In the genomic region with DNA sequence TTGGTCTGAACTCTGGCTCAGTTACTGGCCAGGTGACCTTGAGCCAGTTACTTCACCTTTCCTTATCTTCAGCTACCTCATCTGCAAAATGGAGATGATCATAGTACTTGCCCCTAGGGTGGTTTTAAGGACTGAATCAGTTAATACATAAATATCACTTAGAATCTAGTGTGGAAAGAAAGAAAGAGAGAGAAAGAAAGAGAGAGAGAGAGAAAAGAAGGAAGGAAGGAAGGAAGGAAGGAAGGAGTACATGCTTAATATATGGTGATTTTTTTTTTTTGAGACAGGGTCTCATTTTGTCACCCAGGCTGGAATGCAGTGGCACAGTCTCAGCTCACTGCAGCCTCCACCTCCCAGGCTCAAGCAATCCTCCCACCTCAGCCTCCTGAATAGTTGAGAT, we compare ENCODE assay signal across 3 cellular contexts. TPM values are rescaled to one million over a fixed set of nuclear protein-coding genes. Genes with fewer than 3 reads are reported as not detected.
"Had no signal": no experiment of that assay in that cellular context is flagged by ENCODE, and none has a peak within 500 bp of the region (broad histone marks: within the 10 kb centered on the region; RNA-seq: fewer than 3 reads in every experiment).

No MANE protein-coding gene starts in this region.

RNA-seq across cellular contexts. Expression of gene HHIPL1, which starts 16.3 kb away (rescaled TPM):
- total RNA-seq: HT-29, MCF 10A had no signal

RNA-seq across cellular contexts. Expression of gene CYP46A1, which starts 22.9 kb away (rescaled TPM):
- total RNA-seq: HT-29; T-helper 1 cell treated with Interleukin-12 subunit alpha and Interleukin-12 subunit beta and Interleukin-4 antibody, amounts not matched to agents 30 ng/mL and 1 ng/mL, for 36 hours had no signal
